ENCODE assay signal across 9 cellular contexts in genomic region chr16:53061701-53062159, GRCh38. TPM values are rescaled to one million over a fixed set of nuclear protein-coding genes. Genes with fewer than 3 reads are reported as not detected.
A peak's percentile ranks its signal among the peaks of the same experiment; 100 is the strongest.
DNase-seq lines count a peak whose midpoint lies in the region; ATAC-seq and TF ChIP-seq lines count a peak whose summit lies in the region.
"Had no signal": no experiment of that assay in that cellular context is flagged by ENCODE, and none has a peak within 500 bp of the region (broad histone marks: within the 10 kb centered on the region; RNA-seq: fewer than 3 reads in every experiment).

No MANE protein-coding gene starts in this region.

- H3K4me1 ChIP-seq in esophagus (ENCODE audit: control insufficient read depth in 2 of 2, insufficient read depth in 2 of 2, low read length in 1 of 2), result peaks cover 5 to 8% of the 10 kb centered on the region in 2 donors

- peak; percentile 91 for ATAC-seq in HG02588 (IDR thresholded peaks at IDR 0.05; ENCODE audit: unreplicated experiment)

- H3K4me3 Mint-ChIP-seq in stimulated activated naive CD8-positive, alpha-beta T cell treated with anti-CD3 and anti-CD28 coated beads, Interleukin-15, Interleukin-2, amounts not matched to agents 100 ng/mL and 50 ng/mL, for 24 hours, result peak overlapping the region; percentile 41

- peaks cover 4% of the 10 kb centered on the region for H3K36me3 Mint-ChIP-seq in stimulated activated naive CD8-positive, alpha-beta T cell treated with anti-CD3 and anti-CD28 coated beads, Interleukin-15, Interleukin-2, amounts not matched to agents 100 ng/mL and 50 ng/mL, for 24 hours (ENCODE audit: low read depth)

- peak overlapping the region; percentile 31 for H3K27ac Mint-ChIP-seq in stimulated activated naive CD8-positive, alpha-beta T cell treated with anti-CD3 and anti-CD28 coated beads, Interleukin-15, Interleukin-2, amounts not matched to agents 100 ng/mL and 50 ng/mL, for 24 hours

- H3K27me3 Mint-ChIP-seq in stimulated activated naive CD8-positive, alpha-beta T cell treated with anti-CD3 and anti-CD28 coated beads, Interleukin-15, Interleukin-2, amounts not matched to agents 100 ng/mL and 50 ng/mL, for 24 hours, result no peaks in the 10 kb centered on the region

- WGBS in esophagus, 2 donors, result 27 to 28% methylated on average over 3 of the region's 3 CpGs

- H3K27me3 ChIP-seq in esophagus (ENCODE audit: control insufficient read depth in 1 of 2, insufficient read depth in 2 of 2, low read length in 2 of 2), result no peaks in the 10 kb centered on the region

- H3K4me3 ChIP-seq in NB4 (ENCODE audit: low read depth, low read length) (no peak overlapping the region), esophagus (ENCODE audit: low read depth in 1 of 2, low read length in 2 of 2) (no peak overlapping the region)

- H3K27ac ChIP-seq in esophagus (ENCODE audit: low read depth in 2 of 2, low read length in 1 of 2), result peak overlapping the region; percentile 40 to 70
- H3K27ac ChIP-seq: 22Rv1 had no signal

- no peaks in the 10 kb centered on the region for H3K9me3 ChIP-seq in esophagus (ENCODE audit: control insufficient read depth in 2 of 2, insufficient read depth in 1 of 2, low read depth in 1 of 2, low read length in 1 of 2)

- TF ChIP-seq POLR2A in NB4 (IDR thresholded peaks at IDR 0.05; ENCODE audit: extremely low read depth, insufficient read length), result no peak

- H3K9me3 Mint-ChIP-seq in stimulated activated naive CD8-positive, alpha-beta T cell treated with anti-CD3 and anti-CD28 coated beads, Interleukin-15, Interleukin-2, amounts not matched to agents 100 ng/mL and 50 ng/mL, for 24 hours, result no peaks in the 10 kb centered on the region

- DNase-seq in DMS53 (lab: John Stamatoyannopoulos, UW) (peak; percentile 23), DMS53 treated with DMSO at 0.1 percent for 48 hours (lab: John Stamatoyannopoulos, UW; ENCODE audit: unreplicated experiment) (no peak), NB4 (ENCODE audit: low read depth) (peak; percentile 62), COLO668 (lab: John Stamatoyannopoulos, UW; ENCODE audit: unreplicated experiment) (no peak), NCI-H1930 (lab: John Stamatoyannopoulos, UW) (no peak)

- no peak for TF ChIP-seq CTCF in NB4 (IDR thresholded peaks at IDR 0.05; ENCODE audit: low read depth, low read length)

- peaks cover 66% of the 10 kb centered on the region for H3K4me1 Mint-ChIP-seq in stimulated activated naive CD8-positive, alpha-beta T cell treated with anti-CD3 and anti-CD28 coated beads, Interleukin-15, Interleukin-2, amounts not matched to agents 100 ng/mL and 50 ng/mL, for 24 hours (ENCODE audit: low read depth)

- no peaks in the 10 kb centered on the region for H3K36me3 ChIP-seq in esophagus (ENCODE audit: control insufficient read depth in 2 of 2, insufficient read depth in 2 of 2, low read length in 1 of 2)

RNA-seq across cellular contexts. Expression of gene CHD9, which starts 6.9 kb away (rescaled TPM):
- 10 to 100 TPM in 1 of 2 donors, 1 to 10 TPM in 1; 9.2 to 11.1 TPM for polyA plus RNA-seq in esophagus

RNA-seq across cellular contexts. Expression of gene CHD9NB, which starts 9.0 kb away (rescaled TPM):
- 1 to 10 TPM; 3.4 to 9.4 TPM for polyA plus RNA-seq in esophagus

Comparison
In these comparisons a context has a peak if more than half of its experiments do, and no peak if none do; other contexts are left out.
1. DNase-seq: peak in DMS53 (single experiment) and NB4 (single experiment); none in DMS53 treated with DMSO at 0.1 percent for 48 hours (single experiment), COLO668 (single experiment) and NCI-H1930 (0 of 2).